25 cellular contexts compared by ENCODE assay signal in the genomic region with DNA sequence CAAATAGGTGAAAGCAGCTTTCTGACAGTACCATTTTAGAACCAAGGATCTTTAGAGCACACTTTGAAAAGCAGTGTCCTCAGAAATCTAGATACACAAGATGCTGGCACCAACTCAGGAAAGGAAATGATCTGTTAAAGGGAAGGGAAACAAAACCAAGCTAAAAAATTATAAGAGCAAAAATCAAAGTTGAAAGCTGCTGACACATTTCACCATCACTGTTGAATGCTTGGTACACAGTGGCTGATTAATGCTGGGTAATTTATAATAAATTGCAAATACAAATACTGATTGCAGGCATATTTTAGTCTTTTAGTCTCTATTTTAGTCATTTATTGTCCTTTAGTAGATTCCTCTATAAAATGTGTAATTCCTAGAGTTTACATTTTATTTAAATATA.
"Had no signal": no experiment of that assay in that cellular context is flagged by ENCODE, and none has a peak within 500 bp of the region (broad histone marks: within the 10 kb centered on the region; RNA-seq: fewer than 3 reads in every experiment).

No MANE protein-coding gene starts in this region.

- H3K36me3 ChIP-seq: ascending aorta, SJCRH30 had no signal

- H3K4me3 ChIP-seq: ascending aorta, body of pancreas, SJCRH30 had no signal

- H3K27ac Mint-ChIP-seq: activated CD8-positive, alpha-beta T cell treated with anti-CD3 and anti-CD28 coated beads, Interleukin-2, amount 10 ng/mL, durations not matched to agents 7 days and 5 days; activated naive CD4-positive, alpha-beta T cell treated with anti-CD3 and anti-CD28 coated beads, Interleukin-2, amount 50 U/mL, for 72 hours; activated naive CD8-positive, alpha-beta T cell treated with anti-CD3 and anti-CD28 coated beads, Interleukin-2, amount 50 U/mL, for 24 hours; T-helper 1 cell treated with Interleukin-12 subunit alpha and Interleukin-12 subunit beta and Interleukin-4 antibody, amounts not matched to agents 30 μg/mL and 1 μg/mL, for 36 hours had no signal

- H3K4me1 Mint-ChIP-seq: activated naive CD8-positive, alpha-beta T cell treated with anti-CD3 and anti-CD28 coated beads, Interleukin-2, amount 50 U/mL, for 24 hours had no signal

- H3K27ac ChIP-seq: ascending aorta, body of pancreas, SJCRH30 had no signal

- H3K9me3 ChIP-seq: ascending aorta, body of pancreas, SJCRH30 had no signal

- H3K27me3 ChIP-seq: ascending aorta, body of pancreas, SJCRH30 had no signal

- H3K9me3 Mint-ChIP-seq: T-helper 1 cell treated with Interleukin-12 subunit alpha and Interleukin-12 subunit beta and Interleukin-4 antibody, amounts not matched to agents 30 μg/mL and 1 μg/mL, for 36 hours had no signal

- H3K4me1 ChIP-seq: ascending aorta, body of pancreas, SJCRH30 had no signal

- DNase-seq: activated CD4-positive, alpha-beta T cell treated with anti-CD3 and anti-CD28 coated beads for 4 hours; activated CD4-positive, alpha-beta T cell treated with anti-CD3 and anti-CD28 coated beads, Interleukin-2, amount 50 U/mL, for 4 hours; activated CD8-positive, alpha-beta memory T cell treated with anti-CD3 and anti-CD28 coated beads, Interleukin-2, amount 50 U/mL, for 48 hours; activated CD8-positive, alpha-beta T cell treated with anti-CD3 and anti-CD28 coated beads, Interleukin-2, amount 10 ng/mL, durations not matched to agents 7 days and 5 days; activated naive CD8-positive, alpha-beta T cell treated with anti-CD3 and anti-CD28 coated beads, Interleukin-2, amount 50 U/mL, for 24 hours; activated T-cell treated with anti-CD3 and anti-CD28 coated beads, Interleukin-2, amount 50 U/mL, for 1 hour; amniotic stem cell; body of pancreas; Kasumi-1; KBM-7; NCI-H1092 treated with DMSO at 0.1 percent for 48 hours; NCI-H1436; NCI-H1694 treated with DMSO at 0.1 percent for 48 hours; NCI-H2029 treated with DMSO at 0.1 percent for 48 hours; NCI-H345; NCI-H510A; NCI-H69; NK-92 treated with Interleukin-12 subunit alpha and Interleukin-12 subunit beta, amount 100 ng/mL, for 24 hours; OCI-M1; Right ventricle myocardium superior; RPMI8226; SJCRH30 had no signal

- H3K4me3 Mint-ChIP-seq: activated CD8-positive, alpha-beta T cell treated with anti-CD3 and anti-CD28 coated beads, Interleukin-2, amount 10 ng/mL, durations not matched to agents 7 days and 5 days; activated naive CD8-positive, alpha-beta T cell treated with anti-CD3 and anti-CD28 coated beads, Interleukin-2, amount 50 U/mL, for 24 hours; T-helper 1 cell treated with Interleukin-12 subunit alpha and Interleukin-12 subunit beta and Interleukin-4 antibody, amounts not matched to agents 30 μg/mL and 1 μg/mL, for 36 hours had no signal

- H3K27me3 Mint-ChIP-seq: activated naive CD8-positive, alpha-beta T cell treated with anti-CD3 and anti-CD28 coated beads, Interleukin-2, amount 50 U/mL, for 24 hours had no signal

- H3K36me3 Mint-ChIP-seq: activated naive CD4-positive, alpha-beta T cell treated with anti-CD3 and anti-CD28 coated beads, Interleukin-2, amount 50 U/mL, for 72 hours had no signal
